1 cellular context compared by ENCODE assay signal in the genomic region with DNA sequence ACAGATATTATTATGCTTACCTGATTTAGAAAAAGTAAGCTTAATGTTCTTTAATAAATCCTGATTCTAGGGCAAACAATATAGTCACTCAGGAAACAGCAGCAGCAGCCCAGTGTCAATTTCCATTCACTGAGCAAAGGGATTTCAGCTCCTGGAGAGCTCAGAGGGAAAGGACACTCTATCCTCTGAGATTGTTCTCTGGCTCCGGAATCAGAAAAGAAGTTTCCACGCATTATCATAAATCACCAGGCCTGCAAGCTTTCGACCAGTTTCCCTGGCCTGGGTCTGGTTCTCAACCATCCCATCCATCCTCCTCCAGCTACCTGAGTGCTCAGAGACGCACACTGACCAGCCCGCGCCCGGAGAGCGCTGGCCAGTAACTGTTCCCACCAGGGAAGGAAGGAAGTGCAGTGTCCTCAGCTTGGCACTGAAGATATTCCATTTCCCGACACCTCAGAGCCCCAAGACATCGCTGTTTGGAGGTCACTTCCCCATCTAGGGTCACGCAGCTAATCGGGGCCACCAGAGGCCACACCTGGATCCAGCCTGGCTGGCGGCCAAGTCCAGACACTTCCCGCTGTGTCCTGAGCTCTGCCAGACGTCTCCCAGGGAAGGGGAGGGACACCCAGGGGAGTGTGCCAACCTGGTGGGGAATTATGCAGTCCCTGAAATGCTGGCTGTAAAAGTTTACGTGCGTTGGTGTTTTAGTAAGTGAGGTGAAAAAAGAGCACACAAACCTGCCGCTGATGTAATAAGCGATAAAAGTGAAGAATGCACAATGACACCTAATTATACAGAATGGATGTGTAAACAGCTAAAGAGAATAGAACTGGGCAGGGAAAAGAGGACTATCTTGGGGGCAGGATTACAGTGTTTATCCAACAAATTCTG.
TF ChIP-seq lines count a peak whose summit lies in the region.

No MANE protein-coding gene starts in this region.

TF ChIP-seq in GM23338, 12 proteins besides CTCF, POLR2A, EP300 and RAD21 (continued from another document):
- TF ChIP-seq, protein P1, sequence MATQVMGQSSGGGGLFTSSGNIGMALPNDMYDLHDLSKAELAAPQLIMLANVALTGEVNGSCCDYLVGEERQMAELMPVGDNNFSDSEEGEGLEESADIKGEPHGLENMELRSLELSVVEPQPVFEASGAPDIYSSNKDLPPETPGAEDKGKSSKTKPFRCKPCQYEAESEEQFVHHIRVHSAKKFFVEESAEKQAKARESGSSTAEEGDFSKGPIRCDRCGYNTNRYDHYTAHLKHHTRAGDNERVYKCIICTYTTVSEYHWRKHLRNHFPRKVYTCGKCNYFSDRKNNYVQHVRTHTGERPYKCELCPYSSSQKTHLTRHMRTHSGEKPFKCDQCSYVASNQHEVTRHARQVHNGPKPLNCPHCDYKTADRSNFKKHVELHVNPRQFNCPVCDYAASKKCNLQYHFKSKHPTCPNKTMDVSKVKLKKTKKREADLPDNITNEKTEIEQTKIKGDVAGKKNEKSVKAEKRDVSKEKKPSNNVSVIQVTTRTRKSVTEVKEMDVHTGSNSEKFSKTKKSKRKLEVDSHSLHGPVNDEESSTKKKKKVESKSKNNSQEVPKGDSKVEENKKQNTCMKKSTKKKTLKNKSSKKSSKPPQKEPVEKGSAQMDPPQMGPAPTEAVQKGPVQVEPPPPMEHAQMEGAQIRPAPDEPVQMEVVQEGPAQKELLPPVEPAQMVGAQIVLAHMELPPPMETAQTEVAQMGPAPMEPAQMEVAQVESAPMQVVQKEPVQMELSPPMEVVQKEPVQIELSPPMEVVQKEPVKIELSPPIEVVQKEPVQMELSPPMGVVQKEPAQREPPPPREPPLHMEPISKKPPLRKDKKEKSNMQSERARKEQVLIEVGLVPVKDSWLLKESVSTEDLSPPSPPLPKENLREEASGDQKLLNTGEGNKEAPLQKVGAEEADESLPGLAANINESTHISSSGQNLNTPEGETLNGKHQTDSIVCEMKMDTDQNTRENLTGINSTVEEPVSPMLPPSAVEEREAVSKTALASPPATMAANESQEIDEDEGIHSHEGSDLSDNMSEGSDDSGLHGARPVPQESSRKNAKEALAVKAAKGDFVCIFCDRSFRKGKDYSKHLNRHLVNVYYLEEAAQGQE (IDR thresholded peaks at IDR 0.05; ENCODE audit: unreplicated experiment) = no peak
- TF ChIP-seq STAT1 (IDR thresholded peaks at IDR 0.05; ENCODE audit: unreplicated experiment) = no peak
- TF ChIP-seq NANOG (IDR thresholded peaks at IDR 0.05; ENCODE audit: borderline replicate concordance) = no peak
- TF ChIP-seq ZNF331 (CRISPR knock-in tag; IDR thresholded peaks at IDR 0.05; ENCODE audit: low read depth) = no peak
- TF ChIP-seq, protein P2, sequence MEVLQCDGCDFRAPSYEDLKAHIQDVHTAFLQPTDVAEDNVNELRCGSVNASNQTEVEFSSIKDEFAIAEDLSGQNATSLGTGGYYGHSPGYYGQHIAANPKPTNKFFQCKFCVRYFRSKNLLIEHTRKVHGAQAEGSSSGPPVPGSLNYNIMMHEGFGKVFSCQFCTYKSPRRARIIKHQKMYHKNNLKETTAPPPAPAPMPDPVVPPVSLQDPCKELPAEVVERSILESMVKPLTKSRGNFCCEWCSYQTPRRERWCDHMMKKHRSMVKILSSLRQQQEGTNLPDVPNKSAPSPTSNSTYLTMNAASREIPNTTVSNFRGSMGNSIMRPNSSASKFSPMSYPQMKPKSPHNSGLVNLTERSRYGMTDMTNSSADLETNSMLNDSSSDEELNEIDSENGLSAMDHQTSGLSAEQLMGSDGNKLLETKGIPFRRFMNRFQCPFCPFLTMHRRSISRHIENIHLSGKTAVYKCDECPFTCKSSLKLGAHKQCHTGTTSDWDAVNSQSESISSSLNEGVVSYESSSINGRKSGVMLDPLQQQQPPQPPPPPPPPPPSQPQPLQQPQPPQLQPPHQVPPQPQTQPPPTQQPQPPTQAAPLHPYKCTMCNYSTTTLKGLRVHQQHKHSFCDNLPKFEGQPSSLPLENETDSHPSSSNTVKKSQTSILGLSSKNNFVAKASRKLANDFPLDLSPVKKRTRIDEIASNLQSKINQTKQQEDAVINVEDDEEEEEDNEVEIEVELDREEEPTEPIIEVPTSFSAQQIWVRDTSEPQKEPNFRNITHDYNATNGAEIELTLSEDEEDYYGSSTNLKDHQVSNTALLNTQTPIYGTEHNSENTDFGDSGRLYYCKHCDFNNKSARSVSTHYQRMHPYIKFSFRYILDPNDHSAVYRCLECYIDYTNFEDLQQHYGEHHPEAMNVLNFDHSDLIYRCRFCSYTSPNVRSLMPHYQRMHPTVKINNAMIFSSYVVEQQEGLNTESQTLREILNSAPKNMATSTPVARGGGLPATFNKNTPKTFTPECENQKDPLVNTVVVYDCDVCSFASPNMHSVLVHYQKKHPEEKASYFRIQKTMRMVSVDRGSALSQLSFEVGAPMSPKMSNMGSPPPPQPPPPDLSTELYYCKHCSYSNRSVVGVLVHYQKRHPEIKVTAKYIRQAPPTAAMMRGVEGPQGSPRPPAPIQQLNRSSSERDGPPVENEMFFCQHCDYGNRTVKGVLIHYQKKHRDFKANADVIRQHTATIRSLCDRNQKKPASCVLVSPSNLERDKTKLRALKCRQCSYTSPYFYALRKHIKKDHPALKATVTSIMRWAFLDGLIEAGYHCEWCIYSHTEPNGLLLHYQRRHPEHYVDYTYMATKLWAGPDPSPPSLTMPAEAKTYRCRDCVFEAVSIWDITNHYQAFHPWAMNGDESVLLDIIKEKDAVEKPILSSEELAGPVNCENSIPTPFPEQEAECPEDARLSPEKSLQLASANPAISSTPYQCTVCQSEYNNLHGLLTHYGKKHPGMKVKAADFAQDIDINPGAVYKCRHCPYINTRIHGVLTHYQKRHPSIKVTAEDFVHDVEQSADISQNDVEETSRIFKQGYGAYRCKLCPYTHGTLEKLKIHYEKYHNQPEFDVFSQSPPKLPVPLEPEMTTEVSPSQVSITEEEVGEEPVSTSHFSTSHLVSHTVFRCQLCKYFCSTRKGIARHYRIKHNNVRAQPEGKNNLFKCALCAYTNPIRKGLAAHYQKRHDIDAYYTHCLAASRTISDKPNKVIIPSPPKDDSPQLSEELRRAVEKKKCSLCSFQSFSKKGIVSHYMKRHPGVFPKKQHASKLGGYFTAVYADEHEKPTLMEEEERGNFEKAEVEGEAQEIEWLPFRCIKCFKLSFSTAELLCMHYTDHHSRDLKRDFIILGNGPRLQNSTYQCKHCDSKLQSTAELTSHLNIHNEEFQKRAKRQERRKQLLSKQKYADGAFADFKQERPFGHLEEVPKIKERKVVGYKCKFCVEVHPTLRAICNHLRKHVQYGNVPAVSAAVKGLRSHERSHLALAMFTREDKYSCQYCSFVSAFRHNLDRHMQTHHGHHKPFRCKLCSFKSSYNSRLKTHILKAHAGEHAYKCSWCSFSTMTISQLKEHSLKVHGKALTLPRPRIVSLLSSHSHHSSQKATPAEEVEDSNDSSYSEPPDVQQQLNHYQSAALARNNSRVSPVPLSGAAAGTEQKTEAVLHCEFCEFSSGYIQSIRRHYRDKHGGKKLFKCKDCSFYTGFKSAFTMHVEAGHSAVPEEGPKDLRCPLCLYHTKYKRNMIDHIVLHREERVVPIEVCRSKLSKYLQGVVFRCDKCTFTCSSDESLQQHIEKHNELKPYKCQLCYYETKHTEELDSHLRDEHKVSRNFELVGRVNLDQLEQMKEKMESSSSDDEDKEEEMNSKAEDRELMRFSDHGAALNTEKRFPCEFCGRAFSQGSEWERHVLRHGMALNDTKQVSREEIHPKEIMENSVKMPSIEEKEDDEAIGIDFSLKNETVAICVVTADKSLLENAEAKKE (CRISPR knock-in tag; IDR thresholded peaks at IDR 0.05) = no peak
- no peak for TF ChIP-seq ZNF114 (CRISPR knock-in tag; IDR thresholded peaks at IDR 0.05)
- no peak for TF ChIP-seq CREB1 (CRISPR knock-in tag; IDR thresholded peaks at IDR 0.05; ENCODE audit: low read depth)
- TF ChIP-seq ETS1 (IDR thresholded peaks at IDR 0.05) = no peak
- TF ChIP-seq JUNB (IDR thresholded peaks at IDR 0.05; ENCODE audit: unreplicated experiment) = no peak
- TF ChIP-seq EZH2 (IDR thresholded peaks at IDR 0.05; ENCODE audit: low read depth, unreplicated experiment) = no peak
- no peak for TF ChIP-seq EZH2phosphoT487 (IDR thresholded peaks at IDR 0.05; ENCODE audit: unreplicated experiment)
